In the genomic region with DNA sequence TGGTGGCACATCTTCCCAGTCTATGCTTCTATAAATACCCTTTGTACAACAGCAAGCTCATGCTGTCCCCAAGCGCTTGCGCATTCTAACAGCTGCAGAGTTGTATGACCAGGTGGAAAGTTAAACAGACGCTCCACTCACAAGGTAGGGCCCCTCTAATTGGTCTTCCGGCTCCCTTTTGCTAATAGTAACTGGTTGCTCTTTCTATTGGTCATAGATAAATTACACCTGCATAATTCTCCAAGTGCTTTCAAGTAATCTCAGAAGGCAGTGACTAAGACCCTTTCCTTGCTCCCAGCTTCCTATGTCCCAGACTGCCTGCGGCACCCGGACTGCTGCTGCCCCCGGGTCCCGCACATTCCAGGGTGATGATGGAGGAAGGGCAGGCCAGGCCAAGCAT, we compare ENCODE assay signal across 22 cellular contexts. TPM values are rescaled to one million over a fixed set of nuclear protein-coding genes. Genes with fewer than 3 reads are reported as not detected.
A peak's percentile ranks its signal among the peaks of the same experiment; 100 is the strongest.
DNase-seq lines count a peak whose midpoint lies in the region; ATAC-seq lines count a peak whose summit lies in the region.
"Had no signal": no experiment of that assay in that cellular context is flagged by ENCODE, and none has a peak within 500 bp of the region (broad histone marks: within the 10 kb centered on the region; RNA-seq: fewer than 3 reads in every experiment).

No MANE protein-coding gene starts in this region.

- H3K9me3 Mint-ChIP-seq in naive thymus-derived CD8-positive, alpha-beta T cell = no peaks in the 10 kb centered on the region
- H3K9me3 Mint-ChIP-seq: activated B cell treated with CpG ODN at 0.5 μM for 24 hours; CD4-positive, alpha-beta T cell; stimulated activated naive CD8-positive, alpha-beta T cell treated with anti-CD3 and anti-CD28 coated beads, Interleukin-15, Interleukin-2, amounts not matched to agents 100 ng/mL and 50 ng/mL, for 24 hours; type B pancreatic cell had no signal

- no peak overlapping the region for H3K4me3 Mint-ChIP-seq in naive thymus-derived CD8-positive, alpha-beta T cell
- H3K4me3 Mint-ChIP-seq: activated B cell treated with CpG ODN at 0.5 μM for 24 hours; activated naive CD8-positive, alpha-beta T cell; CD4-positive, alpha-beta T cell; stimulated activated naive CD8-positive, alpha-beta T cell treated with anti-CD3 and anti-CD28 coated beads, Interleukin-15, Interleukin-2, amounts not matched to agents 100 ng/mL and 50 ng/mL, for 24 hours; T-helper 17 cell; type B pancreatic cell had no signal

- DNase-seq in DMS153 (lab: John Stamatoyannopoulos, UW) (peak; percentile 85), NCI-H1436 (lab: John Stamatoyannopoulos, UW) (peak; percentile 50), astrocyte of the hippocampus (ENCODE audit: low read depth, low spot score) (peak; percentile 39), myocyte (ENCODE audit: low read depth) (peak; percentile 25), NK-92 (lab: John Stamatoyannopoulos, UW; ENCODE audit: unreplicated experiment) (no peak), activated gamma-delta T cell treated with Interleukin-2 at 50 U/mL for 16 hours (no peak)
- DNase-seq in naive thymus-derived CD8-positive, alpha-beta T cell = no peak
- DNase-seq: activated B cell treated with CpG ODN at 0.5 μM for 24 hours; activated T-cell treated with anti-CD3 and anti-CD28 coated beads, Interleukin-2, amount 50 U/mL, for 48 hours; CD4-positive, alpha-beta T cell; DMS79 treated with DMSO at 0.1 percent for 48 hours; hypothalamus; KG1; left cardiac atrium; NCI-H446 treated with DMSO at 0.1 percent for 48 hours; OCI-M1; sigmoid colon; T-helper 17 cell had no signal

- H3K4me1 Mint-ChIP-seq in naive thymus-derived CD8-positive, alpha-beta T cell = peaks cover 0 to 7% (median 2%) of the 10 kb centered on the region in 4 donors
- H3K4me1 Mint-ChIP-seq: T-helper 17 cell had no signal

- ATAC-seq in HG02885 (IDR thresholded peaks at IDR 0.05; ENCODE audit: poor library complexity, unreplicated experiment) = no peak
- no peak for ATAC-seq in naive thymus-derived CD8-positive, alpha-beta T cell
- ATAC-seq: T-helper 17 cell had no signal

- no peaks in the 10 kb centered on the region for H3K36me3 Mint-ChIP-seq in naive thymus-derived CD8-positive, alpha-beta T cell
- H3K36me3 Mint-ChIP-seq: activated naive CD8-positive, alpha-beta T cell; type B pancreatic cell had no signal

- peaks cover 16 to 21% (median 17%) of the 10 kb centered on the region in 5 donors for H3K27me3 Mint-ChIP-seq in naive thymus-derived CD8-positive, alpha-beta T cell

- H3K27ac Mint-ChIP-seq in naive thymus-derived CD8-positive, alpha-beta T cell = no peak overlapping the region
- H3K27ac Mint-ChIP-seq: activated B cell treated with CpG ODN at 0.5 μM for 24 hours; activated naive CD8-positive, alpha-beta T cell; CD4-positive, alpha-beta T cell; stimulated activated naive CD8-positive, alpha-beta T cell treated with anti-CD3 and anti-CD28 coated beads, Interleukin-15, Interleukin-2, amounts not matched to agents 100 ng/mL and 50 ng/mL, for 24 hours; T-helper 17 cell; type B pancreatic cell had no signal

- POLR2A ChIA-PET in naive thymus-derived CD8-positive, alpha-beta T cell (lab: Charles Lee) = no interaction called here

RNA-seq across cellular contexts. Expression of a gene that starts 6.1 kb away (rescaled TPM):
- total RNA-seq in myocyte = 238 and 379 TPM in 2 replicates
- polyA plus RNA-seq in myocyte (2012) = 204 TPM
- total RNA-seq in naive thymus-derived CD8-positive, alpha-beta T cell = 1 to 10 TPM in 1 of 2 experiments, under 1 TPM in 1; 0.65 to 1.2 TPM
- polyA plus RNA-seq in naive thymus-derived CD8-positive, alpha-beta T cell = not detected

Comparison
In these comparisons a context has a peak if more than half of its experiments do, and no peak if none do; other contexts are left out.
1. DNase-seq: peak in DMS153 (single experiment), NCI-H1436 (single experiment), astrocyte of the hippocampus (single experiment) and myocyte (single experiment); none in NK-92 (single experiment), activated gamma-delta T cell treated with Interleukin-2 at 50 U/mL for 16 hours (single experiment) and naive thymus-derived CD8-positive, alpha-beta T cell (0 of 10).
2. RNA of a gene that starts 6.1 kb away (total RNA-seq): 238 to 379 TPM in myocyte; 0.65 to 1.2 TPM in naive thymus-derived CD8-positive, alpha-beta T cell; every median in the first group is over 100 times any median in the second.